ENCODE assay signal across 19 cellular contexts in genomic region chr18:80004600-80005342, GRCh38.
"Had no signal": no experiment of that assay in that cellular context is flagged by ENCODE, and none has a peak within 500 bp of the region (broad histone marks: within the 10 kb centered on the region; RNA-seq: fewer than 3 reads in every experiment).

No MANE protein-coding gene starts in this region.

- DNase-seq: erythroblast; foreskin melanocyte; heart left ventricle; islet precursor cell; mammary epithelial cell; mucosa of descending colon; naive thymus-derived CD8-positive, alpha-beta T cell; ovary; right cardiac atrium; stimulated activated CD4-positive, alpha-beta T cell treated with anti-CD3 and anti-CD28 coated beads, Interleukin-2, amount 100 ng/mL, for 48 hours; stimulated activated naive CD8-positive, alpha-beta T cell treated with anti-CD3 and anti-CD28 coated beads, Interleukin-15, Interleukin-2, amounts not matched to agents 100 U/mL and 50 U/mL, for 24 hours; thyroid gland had no signal

- H3K4me1 Mint-ChIP-seq: naive thymus-derived CD8-positive, alpha-beta T cell had no signal

- ATAC-seq: heart left ventricle; left lobe of liver; mucosa of descending colon; naive thymus-derived CD8-positive, alpha-beta T cell; right cardiac atrium; stimulated activated naive CD8-positive, alpha-beta T cell treated with anti-CD3 and anti-CD28 coated beads, Interleukin-15, Interleukin-2, amounts not matched to agents 100 U/mL and 50 U/mL, for 24 hours had no signal

- H3K27ac Mint-ChIP-seq: dendritic cell treated with granulocyte-macrophage colony-stimulating factor and Interleukin-4, amounts not matched to agents 40 ng/mL and 50 ng/mL, for 4 days; naive thymus-derived CD8-positive, alpha-beta T cell; progenitor cell of endocrine pancreas; type B pancreatic cell had no signal

- H3K27me3 Mint-ChIP-seq: dendritic cell treated with granulocyte-macrophage colony-stimulating factor and Interleukin-4, amounts not matched to agents 40 ng/mL and 50 ng/mL, for 4 days; progenitor cell of endocrine pancreas; type B pancreatic cell had no signal

- FAIRE-seq: colon, endothelial cell of umbilical vein, urothelium cell line had no signal

- H3K4me3 Mint-ChIP-seq: dendritic cell treated with granulocyte-macrophage colony-stimulating factor and Interleukin-4, amounts not matched to agents 40 ng/mL and 50 ng/mL, for 4 days; naive thymus-derived CD8-positive, alpha-beta T cell; type B pancreatic cell had no signal
